Comparison of ENCODE assay signal across 10 cellular contexts in genomic region chr19:39514840-39515550, GRCh38. TPM values are rescaled to one million over a fixed set of nuclear protein-coding genes. Genes with fewer than 3 reads are reported as not detected.
A peak's percentile ranks its signal among the peaks of the same experiment; 100 is the strongest.
DNase-seq lines count a peak whose midpoint lies in the region; ATAC-seq, FAIRE-seq and TF ChIP-seq lines count a peak whose summit lies in the region.
"Had no signal": no experiment of that assay in that cellular context is flagged by ENCODE, and none has a peak within 500 bp of the region (broad histone marks: within the 10 kb centered on the region; RNA-seq: fewer than 3 reads in every experiment).

TSS of gene SELENOV (plus strand) at chr19:39515139. CDS start at chr19:39515213, 74 bp downstream.

- CTCF ChIA-PET in activated B cell treated with CpG ODN at 0.5 μM for 24 hours (lab: Charles Lee): interaction anchor here (0.9 kb wide), 1 partner anchor 12 kb away, joined by 3 read pairs; no protein-coding TSS in a partner anchor

- no peaks in the 10 kb centered on the region for H3K9me3 ChIP-seq in right cardiac atrium (ENCODE audit: control insufficient read depth, low read length)

- no peaks in the 10 kb centered on the region for H3K4me1 ChIP-seq in right cardiac atrium (ENCODE audit: control insufficient read depth, insufficient read depth, low read length)

- peak; percentile 70 for ATAC-seq in activated B cell treated with CpG ODN at 0.5 μM for 24 hours (ENCODE audit: low read depth)
- ATAC-seq in right cardiac atrium: peak; percentile 52 to 56
- no peak for ATAC-seq in GM18502 (IDR thresholded peaks at IDR 0.05; ENCODE audit: poor library complexity, unreplicated experiment)

- DNase-seq in DMS53 (lab: John Stamatoyannopoulos, UW): peak; percentile 76
- no peak for DNase-seq in DMS53 treated with DMSO at 0.1 percent for 48 hours (lab: John Stamatoyannopoulos, UW; ENCODE audit: unreplicated experiment)
- DNase-seq in activated B cell treated with CpG ODN at 0.5 μM for 24 hours: peak; percentile 28
- DNase-seq in right cardiac atrium: peak in 1 of 3 donors; percentile 63
- DNase-seq in stimulated activated CD8-positive, alpha-beta memory T cell treated with anti-CD3 and anti-CD28 coated beads, Interleukin-4, amount 100 ng/mL, for 48 hours: peak; percentile 45
- DNase-seq in frontal cortex (ENCODE audit: low spot score in 2 of 2): no peak
- no peak for DNase-seq in NCI-H2196 (lab: John Stamatoyannopoulos, UW; ENCODE audit: unreplicated experiment)

- H3K27me3 ChIP-seq in right cardiac atrium (ENCODE audit: control insufficient read depth, insufficient read depth): no peaks in the 10 kb centered on the region

- POLR2A ChIA-PET in activated B cell treated with CpG ODN at 0.5 μM for 24 hours (lab: Charles Lee): interaction anchor here (0.6 to 1.1 kb wide), 2 partner anchors 20 to 26 kb away, joined by 3 read pairs; no protein-coding TSS in a partner anchor

- H3K4me1 Mint-ChIP-seq in activated B cell treated with CpG ODN at 0.5 μM for 24 hours: peaks cover 17% of the 10 kb centered on the region

- no peak within 1 kb of the TSS for H3K27ac ChIP-seq in right cardiac atrium (ENCODE audit: low read length)
- H3K27ac ChIP-seq: epithelial cell of prostate had no signal

- under 1% methylated on average over 56 of the region's 56 CpGs for WGBS in right cardiac atrium

- H3K27ac Mint-ChIP-seq in activated B cell treated with CpG ODN at 0.5 μM for 24 hours: no peak within 1 kb of the TSS

- peaks cover 40% of the 10 kb centered on the region for H3K27me3 Mint-ChIP-seq in activated B cell treated with CpG ODN at 0.5 μM for 24 hours

- intact Hi-C loops in activated B cell treated with CpG ODN at 0.5 μM for 24 hours (cut with micrococcal nuclease) (no loop called here), right cardiac atrium (cut with DNase I) (no loop called here)

- peak within 1 kb of the TSS; percentile 14 for H3K4me3 ChIP-seq in right cardiac atrium (ENCODE audit: low read length)

- FAIRE-seq in frontal cortex (lab: Jason Lieb, UNC): no peak

- no peaks in the 10 kb centered on the region for H3K9me3 Mint-ChIP-seq in activated B cell treated with CpG ODN at 0.5 μM for 24 hours

- no peak for TF ChIP-seq CTCF in activated B cell treated with CpG ODN at 0.5 μM for 24 hours (IDR thresholded peaks at IDR 0.05)

- H3K36me3 Mint-ChIP-seq in activated B cell treated with CpG ODN at 0.5 μM for 24 hours (ENCODE audit: low read depth): no peaks in the 10 kb centered on the region

- peak within 1 kb of the TSS; percentile 64 for H3K4me3 Mint-ChIP-seq in activated B cell treated with CpG ODN at 0.5 μM for 24 hours

RNA-seq across cellular contexts. Expression of gene SELENOV, which starts in this region (rescaled TPM):
- not detected in 2 replicates for total RNA-seq in activated B cell treated with CpG ODN at 0.5 μM for 24 hours
- total RNA-seq in right cardiac atrium: not detected
- not detected for polyA plus RNA-seq in right cardiac atrium
- 0.41 TPM for total RNA-seq in frontal cortex
- total RNA-seq: LHCN-M2 had no signal

Comparison
In these comparisons a context has a peak if more than half of its experiments do, and no peak if none do; other contexts are left out.
1. DNase-seq: peak in DMS53 (single experiment) and stimulated activated CD8-positive, alpha-beta memory T cell treated with anti-CD3 and anti-CD28 coated beads, Interleukin-4, amount 100 ng/mL, for 48 hours (single experiment); none in DMS53 treated with DMSO at 0.1 percent for 48 hours (single experiment), frontal cortex (0 of 2) and NCI-H2196 (single experiment).
2. Peak in DNase-seq and ATAC-seq in activated B cell treated with CpG ODN at 0.5 μM for 24 hours; RNA of the gene not detected or under 1 TPM.
3. Peak in ATAC-seq and H3K4me3 ChIP-seq in right cardiac atrium; RNA of the gene not detected or under 1 TPM.